Comparison of ENCODE assay signal across 8 cellular contexts in genomic region chr2:108535380-108535677, GRCh38. TPM values are rescaled to one million over a fixed set of nuclear protein-coding genes. Genes with fewer than 3 reads are reported as not detected.
DNase-seq lines count a peak whose midpoint lies in the region; ATAC-seq and TF ChIP-seq lines count a peak whose summit lies in the region.

No MANE protein-coding gene starts in this region.

- peak overlapping the region; percentile 87 for H3K9ac ChIP-seq in mammary epithelial cell (ENCODE audit: insufficient read depth, low read length)

- peaks cover 0 to 27% of the 10 kb centered on the region in 2 donors for H3K4me1 ChIP-seq in right atrium auricular region
- peaks cover 33% of the 10 kb centered on the region for H3K4me1 ChIP-seq in mammary epithelial cell (ENCODE audit: insufficient read depth, low read length)
- H3K4me1 ChIP-seq in mesodermal cell (ENCODE audit: control insufficient read depth, insufficient read depth, low read length, poor library complexity, severe bottlenecking) = peaks cover 19% of the 10 kb centered on the region

- WGBS in mammary epithelial cell (ENCODE audit: low coverage, missing lambda C conversion rate) = 3% methylated on average over 10 of the region's 10 CpGs
- WGBS in mesodermal cell (ENCODE audit: insufficient coverage in 2 of 2), 2 experiments = 15 to 23% methylated on average over 9 to 10 of the region's 10 CpGs

- no peak overlapping the region for H2AFZ ChIP-seq in mammary epithelial cell (ENCODE audit: low read depth, low read length)

- no peaks in the 10 kb centered on the region for H4K20me1 ChIP-seq in mammary epithelial cell (ENCODE audit: insufficient read depth, low read length)

- TSS peak; percentile 22 for BruUV-seq in mammary epithelial cell (replicated peaks; lab: Mats Ljungman, UMichigan)

- ATAC-seq in Right ventricle myocardium superior (ENCODE audit: poor library complexity) = no peak

- in situ Hi-C loops in mammary epithelial cell (cut with MboI; ENCODE audit: low sequenced_read_pairs in 2 of 2) = loop anchor here in 1 of 2 donors (5.0 kb wide), 1 partner anchor 47 kb away; no protein-coding TSS in a partner anchor

- CTCF ChIA-PET in mammary epithelial cell (lab: Charles Lee; ENCODE audit: low non-redundant PET) = interaction anchor here (0.5 to 0.6 kb wide), 2 partner anchors 173 to 619 kb away, joined by 3 to 4 read pairs; no protein-coding TSS in a partner anchor

- H3K36me3 ChIP-seq in right atrium auricular region = no peaks in the 10 kb centered on the region
- H3K36me3 ChIP-seq in mammary epithelial cell (ENCODE audit: insufficient read depth, low read length) = no peaks in the 10 kb centered on the region
- H3K36me3 ChIP-seq in mesodermal cell (ENCODE audit: control insufficient read depth, insufficient read depth, low read length) = no peaks in the 10 kb centered on the region

- DNase-seq in right atrium auricular region (ENCODE audit: low spot score) (no peak), Right ventricle myocardium superior (no peak), mammary epithelial cell (peak; percentile 25), NCI-H748 (lab: John Stamatoyannopoulos, UW; ENCODE audit: unreplicated experiment) (no peak), activated gamma-delta T cell (lab: John Stamatoyannopoulos, UW) (no peak), DMS153 treated with DMSO at 0.1 percent for 48 hours (lab: John Stamatoyannopoulos, UW; ENCODE audit: unreplicated experiment) (no peak), NCI-H2196 treated with DMSO at 0.1 percent for 48 hours (lab: John Stamatoyannopoulos, UW; ENCODE audit: unreplicated experiment) (no peak)

- H3K27ac ChIP-seq in right atrium auricular region (peak overlapping the region; percentile 96 to 98), mammary epithelial cell (ENCODE audit: insufficient read depth, low read depth, low read length) (peak overlapping the region; percentile 80), mesodermal cell (ENCODE audit: low read depth, low read length, severe bottlenecking) (no peak overlapping the region)

- H3K4me3 ChIP-seq in right atrium auricular region (peak overlapping the region; percentile 74 to 78), mammary epithelial cell (replicated peaks in 1 of 3; ENCODE audit: insufficient read depth in 1 of 3, low read depth in 2 of 3, low read length in 3 of 3) (peak overlapping the region; percentile 64 to 76 (median 67)), mesodermal cell (ENCODE audit: extremely low read depth, insufficient read depth, low read length, poor library complexity, severe bottlenecking) (peak overlapping the region; percentile 67)

- peak overlapping the region; percentile 92 for H3K4me2 ChIP-seq in mammary epithelial cell (ENCODE audit: insufficient read depth, low read depth, low read length)

- intact Hi-C loops in Right ventricle myocardium superior (cut with DNase I) = loop anchor here (5.0 kb wide), 1 partner anchor 37 kb away; no protein-coding TSS in a partner anchor
- intact Hi-C loops in mammary epithelial cell (cut with micrococcal nuclease) = loop anchor here (2.0 to 10.0 kb wide), 2 partner anchors 49 to 99 kb away; no protein-coding TSS in a partner anchor

- TF ChIP-seq CTCF in right atrium auricular region (IDR thresholded peaks at IDR 0.05) = no peak
- TF ChIP-seq CTCF in mammary epithelial cell (conservative IDR thresholded peaks at IDR 0.05 in 1 of 2, IDR thresholded peaks at IDR 0.05 in 1 of 2; ENCODE audit: extremely low read depth in 1 of 2, insufficient read depth in 1 of 2, low read depth in 1 of 2, low read length in 2 of 2) = no peak

- peaks cover 60% of the 10 kb centered on the region for H3K79me2 ChIP-seq in mammary epithelial cell (ENCODE audit: insufficient read depth, low read length)

- H3K9me3 ChIP-seq in right atrium auricular region (no peaks in the 10 kb centered on the region), mammary epithelial cell (replicated peaks; ENCODE audit: insufficient read depth, low read length) (no peaks in the 10 kb centered on the region), mesodermal cell (ENCODE audit: control insufficient read depth, low read length) (no peaks in the 10 kb centered on the region)

- H3K27me3 ChIP-seq in right atrium auricular region = no peaks in the 10 kb centered on the region
- no peaks in the 10 kb centered on the region for H3K27me3 ChIP-seq in mammary epithelial cell (ENCODE audit: insufficient read depth, low read length)

- dilution Hi-C loops in mammary epithelial cell (cut with HindIII; ENCODE audit: low sequenced_read_pairs) = no loop called here

RNA-seq across cellular contexts. Expression of gene LIMS1, which starts 1.1 kb away (rescaled TPM):
- total RNA-seq in right atrium auricular region = 100 to 1,000 TPM in 1 of 2 donors, 10 to 100 TPM in 1; 66.7 to 106 TPM
- total RNA-seq in Right ventricle myocardium superior = 75.7 TPM
- total RNA-seq in mammary epithelial cell = 100 to 1,000 TPM in 1 of 2 donors, 10 to 100 TPM in 1; 60.1 to 108 TPM
- 73.5 TPM for polyA plus RNA-seq in mammary epithelial cell
- polyA minus RNA-seq in mammary epithelial cell = 107 TPM
- polyA plus RNA-seq in mesodermal cell (2013, experiment 1 of 2) = 80.4 TPM
- 79.2 TPM for polyA plus RNA-seq in mesodermal cell (2013, experiment 2 of 2)
